ENCODE assay signal across 9 cellular contexts in the genomic region with DNA sequence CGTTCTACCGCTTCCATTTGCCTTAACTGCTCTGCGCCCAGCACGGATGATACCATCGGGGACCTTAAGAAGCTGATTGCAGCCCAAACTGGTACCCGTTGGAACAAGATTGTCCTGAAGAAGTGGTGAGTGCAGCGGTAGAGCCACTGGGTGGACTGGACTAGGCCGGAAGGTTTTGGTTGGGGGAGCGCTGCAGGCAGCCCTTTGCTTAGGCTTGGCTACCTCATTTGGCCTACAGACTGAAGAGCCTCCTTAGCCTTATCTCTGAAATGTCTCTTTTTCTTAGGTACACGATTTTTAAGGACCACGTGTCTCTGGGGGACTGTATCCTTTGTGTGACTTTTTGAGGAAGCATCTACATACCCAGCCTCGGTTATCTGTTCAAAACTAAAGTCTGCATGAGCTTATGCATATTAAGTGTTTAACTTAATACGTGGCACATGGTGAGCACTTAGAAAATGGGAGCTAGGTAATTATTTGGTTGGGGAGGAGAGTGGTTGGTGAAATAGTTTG. TPM values are rescaled to one million over a fixed set of nuclear protein-coding genes. Genes with fewer than 3 reads are reported as not detected.
DNase-seq lines count a peak whose midpoint lies in the region; ATAC-seq and TF ChIP-seq lines count a peak whose summit lies in the region.
"Had no signal": no experiment of that assay in that cellular context is flagged by ENCODE, and none has a peak within 500 bp of the region (broad histone marks: within the 10 kb centered on the region; RNA-seq: fewer than 3 reads in every experiment).

No MANE protein-coding gene starts in this region.

- TF ChIP-seq CTCF in lower leg skin (IDR thresholded peaks at IDR 0.05) (no peak), transverse colon (IDR thresholded peaks at IDR 0.05) (no peak)

- intact Hi-C loops in activated naive CD4-positive, alpha-beta T cell treated with anti-CD3 and anti-CD28 coated beads for 36 hours (cut with micrococcal nuclease) = no loop called here
- intact Hi-C loops in lower leg skin (cut with DNase I; ENCODE audit: low total_unique reads) (no loop called here), transverse colon (cut with DNase I; ENCODE audit: low total_unique reads) (no loop called here), left colon (cut with DNase I, micrococcal nuclease) (no loop called here)

- peaks cover 9% of the 10 kb centered on the region for H3K36me3 ChIP-seq in adipocyte (ENCODE audit: control insufficient read depth, insufficient read depth, low read length, severe bottlenecking)
- H3K36me3 ChIP-seq in transverse colon = peaks cover 0 to 7% (median 3%) of the 10 kb centered on the region in 4 donors

- H3K9me3 ChIP-seq in adipocyte (ENCODE audit: control insufficient read depth, low read length) = no peaks in the 10 kb centered on the region
- no peaks in the 10 kb centered on the region for H3K9me3 ChIP-seq in transverse colon

- TF ChIP-seq EP300 in transverse colon (IDR thresholded peaks at IDR 0.05; ENCODE audit: low read depth) = no peak

- WGBS in lower leg skin, 2 donors = 31 to 34% methylated on average over 13 of the region's 13 CpGs
- WGBS in transverse colon (ENCODE audit: low coverage in 1 of 2), 2 donors = 36 to 47% methylated on average over 4 to 13 of the region's 13 CpGs

- TF ChIP-seq POLR2A in lower leg skin (IDR thresholded peaks at IDR 0.05) = no peak
- no peak for TF ChIP-seq POLR2A in transverse colon (IDR thresholded peaks at IDR 0.05)

- ATAC-seq in HG03460 (IDR thresholded peaks at IDR 0.05; ENCODE audit: unreplicated experiment) = no peak
- no peak for ATAC-seq in left colon

- H3K4me3 Mint-ChIP-seq in activated naive CD4-positive, alpha-beta T cell treated with anti-CD3 and anti-CD28 coated beads for 36 hours = peak overlapping the region; percentile 100

- H3K27ac Mint-ChIP-seq in activated naive CD4-positive, alpha-beta T cell treated with anti-CD3 and anti-CD28 coated beads for 36 hours = peak overlapping the region; percentile 75

- H3K4me1 ChIP-seq in adipocyte (ENCODE audit: control insufficient read depth, insufficient read depth, low read length) (peaks cover 15% of the 10 kb centered on the region), transverse colon (peaks cover 8 to 23% (median 21%) of the 10 kb centered on the region in 4 donors)

- H3K27me3 Mint-ChIP-seq in activated naive CD4-positive, alpha-beta T cell treated with anti-CD3 and anti-CD28 coated beads for 36 hours (ENCODE audit: low read depth) = no peaks in the 10 kb centered on the region

- H3K4me3 ChIP-seq in adipocyte (ENCODE audit: low read length) (peak overlapping the region; percentile 99), lower leg skin (ENCODE audit: low read depth, poor library complexity, severe bottlenecking) (peak overlapping the region; percentile 94), transverse colon (peak overlapping the region; percentile 58 to 95 (median 92))

- no peak for DNase-seq in activated naive CD4-positive, alpha-beta T cell treated with anti-CD3 and anti-CD28 coated beads for 36 hours
- DNase-seq in activated naive CD4-positive, alpha-beta T cell treated with anti-CD3 and anti-CD28 coated beads, Interleukin-2, amount 50 U/mL, for 16 hours = no peak
- DNase-seq in adipocyte (ENCODE audit: low read depth) (no peak), lower leg skin (ENCODE audit: low spot score in 2 of 2) (no peak), transverse colon (no peak), CD1c-positive myeloid dendritic cell (ENCODE audit: extremely low spot score) (no peak), left colon (no peak)
- DNase-seq: NCI-H524 treated with DMSO at 0.1 percent for 48 hours had no signal

- no peaks in the 10 kb centered on the region for H3K9me3 Mint-ChIP-seq in activated naive CD4-positive, alpha-beta T cell treated with anti-CD3 and anti-CD28 coated beads for 36 hours

- no peaks in the 10 kb centered on the region for H3K27me3 ChIP-seq in adipocyte (replicated peaks; ENCODE audit: control insufficient read depth, insufficient read depth, low read length)
- H3K27me3 ChIP-seq in transverse colon = no peaks in the 10 kb centered on the region

- CTCF ChIA-PET in activated naive CD4-positive, alpha-beta T cell treated with anti-CD3 and anti-CD28 coated beads for 36 hours (lab: Charles Lee) = interaction anchor here (0.9 kb wide), 1 partner anchor 10 kb away, joined by 3 read pairs; no protein-coding TSS in a partner anchor

- H3K36me3 Mint-ChIP-seq in activated naive CD4-positive, alpha-beta T cell treated with anti-CD3 and anti-CD28 coated beads for 36 hours (ENCODE audit: low read depth) = peaks cover 11% of the 10 kb centered on the region

- peak overlapping the region in 3 of 4 donors; percentile 90 to 93 (median 91) for H3K27ac ChIP-seq in transverse colon

- peak overlapping the region; percentile 98 for H3K9ac ChIP-seq in adipocyte (ENCODE audit: low read length)

- H3K4me1 Mint-ChIP-seq in activated naive CD4-positive, alpha-beta T cell treated with anti-CD3 and anti-CD28 coated beads for 36 hours (ENCODE audit: low read depth) = peaks cover 25% of the 10 kb centered on the region

- in situ Hi-C loops in transverse colon (cut with MboI; ENCODE audit: low pct_ligation_motif_present in 1 of 4, low pct_unique_long_range_greater_than_20kb in 1 of 4, low sequenced_read_pairs in 3 of 4) = no loop called here

RNA-seq across cellular contexts. Expression of a gene that starts 0.9 kb away (rescaled TPM):
- total RNA-seq in activated naive CD4-positive, alpha-beta T cell treated with anti-CD3 and anti-CD28 coated beads for 36 hours = 100 to 1,000 TPM; 287 to 298 TPM
- total RNA-seq in lower leg skin (100 to 1,000 TPM; 339 to 596 (median 390) TPM), transverse colon (100 to 1,000 TPM in 3 of 4 donors, 10 to 100 TPM in 1; 61.0 to 563 (median 249) TPM), left colon (100 to 1,000 TPM; 280 to 315 TPM)

RNA-seq across cellular contexts. Expression of a gene that starts 6.5 kb away (rescaled TPM):
- 10 to 100 TPM; 84.5 to 88.1 TPM for total RNA-seq in activated naive CD4-positive, alpha-beta T cell treated with anti-CD3 and anti-CD28 coated beads for 36 hours
- total RNA-seq in lower leg skin = 10 to 100 TPM; 67.8 to 97.7 (median 79.6) TPM
- 10 to 100 TPM; 22.9 to 82.5 (median 43.7) TPM for total RNA-seq in transverse colon
- total RNA-seq in left colon = 10 to 100 TPM; 44.3 to 48.2 TPM

RNA-seq across cellular contexts. Expression of a gene that starts 9.7 kb away (rescaled TPM):
- 10 to 100 TPM; 17.5 to 19.8 TPM for total RNA-seq in activated naive CD4-positive, alpha-beta T cell treated with anti-CD3 and anti-CD28 coated beads for 36 hours
- total RNA-seq in lower leg skin (10 to 100 TPM; 13.8 to 28.7 (median 23.5) TPM), transverse colon (100 to 1,000 TPM in 2 of 4 donors, 10 to 100 TPM in 2; 32.9 to 184 (median 83.1) TPM), left colon (10 to 100 TPM; 26.5 to 31.1 TPM)
